Comparison of ENCODE assay signal across 13 cellular contexts in genomic region chr13:95221991-95222732, GRCh38.
A peak's percentile ranks its signal among the peaks of the same experiment; 100 is the strongest.
DNase-seq lines count a peak whose midpoint lies in the region; ATAC-seq, FAIRE-seq and TF ChIP-seq lines count a peak whose summit lies in the region.
"Had no signal": no experiment of that assay in that cellular context is flagged by ENCODE, and none has a peak within 500 bp of the region (broad histone marks: within the 10 kb centered on the region; RNA-seq: fewer than 3 reads in every experiment).

No MANE protein-coding gene starts in this region.

- no peaks in the 10 kb centered on the region for H4K20me1 ChIP-seq in GM12878 (ENCODE audit: control insufficient read depth, insufficient read depth)

- TF ChIP-seq EP300 in GM12878 (IDR thresholded peaks at IDR 0.05; ENCODE audit: borderline replicate concordance in 1 of 2, control insufficient read depth in 1 of 2, low read depth in 2 of 2, low read length in 2 of 2): no peak

- peaks cover 34% of the 10 kb centered on the region for H3K79me2 ChIP-seq in GM12878 (ENCODE audit: control insufficient read depth, insufficient read depth, low read length)

- no peak for TF ChIP-seq RAD21 in GM12878 (IDR thresholded peaks at IDR 0.05; ENCODE audit: insufficient read depth, low read depth, low read length)

- CTCF ChIA-PET in GM12878 (lab: Yijun Ruan, JAX): interaction anchor here (0.6 to 10.6 kb wide), 8 partner anchors 13 to 159 kb away, joined by 3 to 107 read pairs (median 8); partner anchors contain the start of gene ABCC4

- peak overlapping the region; percentile 49 for H3K4me2 ChIP-seq in GM12878 (ENCODE audit: control insufficient read depth, insufficient read depth)

- ATAC-seq in GM18502 (IDR thresholded peaks at IDR 0.05; ENCODE audit: poor library complexity, unreplicated experiment) (peak; percentile 52), GM19463 (IDR thresholded peaks at IDR 0.05; ENCODE audit: unreplicated experiment) (peak; percentile 73), HG03066 (IDR thresholded peaks at IDR 0.05; ENCODE audit: low read depth, unreplicated experiment) (peak; percentile 41), GM12878 (peak; percentile 61), left ventricle myocardium superior (no peak), HG02852 (IDR thresholded peaks at IDR 0.05; ENCODE audit: unreplicated experiment) (no peak)
- ATAC-seq: activated T-helper 17 cell treated with anti-CD3 and anti-CD28 coated beads, Interleukin-2, amount 50 U/mL, for 72 hours had no signal

- H3K9me3 ChIP-seq in GM12878 (replicated peaks; ENCODE audit: control insufficient read depth, insufficient read depth, low read length): no peaks in the 10 kb centered on the region; the same call in 2 of the 3 replicates
- H3K9me3 ChIP-seq: tibial nerve had no signal

- no peak overlapping the region for H3K9ac ChIP-seq in GM12878 (ENCODE audit: control insufficient read depth, insufficient read depth, low read length)

- H3K27me3 ChIP-seq in GM12878 (replicated peaks in 1 of 2; ENCODE audit: control insufficient read depth in 2 of 2, insufficient read depth in 2 of 2, low read length in 1 of 2): no peaks in the 10 kb centered on the region
- H3K27me3 ChIP-seq: tibial nerve had no signal

- H3K27ac ChIP-seq in GM12878 (ENCODE audit: control insufficient read depth, insufficient read depth) (peak overlapping the region; percentile 45), substantia nigra (ENCODE audit: low read depth, low read length, poor library complexity, severe bottlenecking) (no peak overlapping the region)
- H3K27ac ChIP-seq: tibial nerve had no signal

- H3K4me1 ChIP-seq in GM12878 (ENCODE audit: control insufficient read depth, insufficient read depth, low read length): peaks cover 24% of the 10 kb centered on the region

- DNase-seq in GM12878 (ENCODE audit: low read depth, low spot score) (no peak), left ventricle myocardium superior (no peak), substantia nigra (lab: John Stamatoyannopoulos, UW) (no peak)
- no peak for DNase-seq in activated naive CD4-positive, alpha-beta T cell treated with anti-CD3 and anti-CD28 coated beads, Interleukin-2, amount 50 U/mL, for 16 hours
- DNase-seq: erythroblast; NK-92 treated with Interleukin-12 subunit alpha and Interleukin-12 subunit beta, amount 100 ng/mL, for 24 hours had no signal

- peaks cover 2 to 13% of the 10 kb centered on the region in 2 experiments; a peak in 2 of 4 replicates for H3K36me3 ChIP-seq in GM12878 (ENCODE audit: control insufficient read depth in 2 of 2, insufficient read depth in 2 of 2, low read length in 1 of 2)
- H3K36me3 ChIP-seq: tibial nerve had no signal

- in situ Hi-C loops in GM12878 (cut with MboI): no loop called here

- intact Hi-C loops in GM12878 (cut with micrococcal nuclease; ENCODE audit: unreplicated experiment): no loop called here
- intact Hi-C loops in left ventricle myocardium superior (cut with micrococcal nuclease): no loop called here

- RAD21 ChIA-PET in GM12878 (lab: Charles Lee; ENCODE audit: unreplicated experiment): interaction anchor here (1.1 to 6.9 kb wide), 13 partner anchors 10 to 182 kb away, joined by 3 to 88 read pairs (median 7); partner anchors contain the start of gene ABCC4

- no peak overlapping the region for H2AFZ ChIP-seq in GM12878 (ENCODE audit: control insufficient read depth, low read depth, low read length)

- no peak for TF ChIP-seq POLR2A in GM12878 (IDR thresholded peaks at IDR 0.05; ENCODE audit: low read depth, low read length)

- POLR2A ChIA-PET in GM12878 (lab: Charles Lee): interaction anchor here (0.9 to 6.9 kb wide), 7 partner anchors 14 to 77 kb away, joined by 3 to 54 read pairs (median 5); partner anchors contain the start of gene ABCC4

- BruUV-seq in GM12878 (replicated peaks; lab: Mats Ljungman, UMichigan): no TSS peak

- SMC1A ChIA-PET in GM12878 (lab: Charles Lee; ENCODE audit: uncharacterized antibody, unreplicated experiment): interaction anchor here (0.6 to 8.3 kb wide), 19 partner anchors 10 to 166 kb away, joined by 3 to 129 read pairs (median 5); partner anchors contain the start of gene ABCC4

- peak overlapping the region; percentile 11; the same call in 1 of the 2 replicates for H3K4me3 ChIP-seq in GM12878
- H3K4me3 ChIP-seq: tibial nerve had no signal

- 66% methylated on average over 8 of the region's 8 CpGs for WGBS in GM12878 (ENCODE audit: insufficient coverage, insufficient replicate concordance, low lambda C conversion rate, missing lambda C conversion rate)

- no peak for TF ChIP-seq CTCF in GM12878 (IDR thresholded peaks at IDR 0.05 in 2 of 3, conservative IDR thresholded peaks at IDR 0.05 in 1 of 3; ENCODE audit: control insufficient read depth in 2 of 3, extremely low read depth in 1 of 3, insufficient read depth in 1 of 3, low read depth in 3 of 3, low read length in 3 of 3)

- FAIRE-seq in GM12878 (lab: Jason Lieb, UNC): no peak
- FAIRE-seq: bronchial epithelial cell had no signal

TF ChIP-seq in GM12878, 131 proteins besides CTCF, POLR2A, EP300 and RAD21:
- no peak for TF ChIP-seq NR2C2 (IDR thresholded peaks at IDR 0.05; ENCODE audit: borderline replicate concordance, control insufficient read depth, insufficient read length, low read depth)
- no peak for TF ChIP-seq RFX5 (IDR thresholded peaks at IDR 0.05; ENCODE audit: low read depth, low read length)
- peak; percentile 81 for TF ChIP-seq NR2F1 (conservative IDR thresholded peaks at IDR 0.05)
- TF ChIP-seq TAF1 (IDR thresholded peaks at IDR 0.05; ENCODE audit: borderline replicate concordance, low read depth, low read length): no peak
- TF ChIP-seq IKZF1 (conservative IDR thresholded peaks at IDR 0.05): 0 out of 2 replicates have a peak, but pooled peaks have one; percentile 22
- TF ChIP-seq MAX (IDR thresholded peaks at IDR 0.05; ENCODE audit: low read depth, low read length): no peak
- TF ChIP-seq E4F1 (IDR thresholded peaks at IDR 0.05; ENCODE audit: borderline replicate concordance, partially characterized antibody): no peak
- no peak for TF ChIP-seq CBX3 (IDR thresholded peaks at IDR 0.05; ENCODE audit: borderline replicate concordance, low read depth)
- no peak for TF ChIP-seq TCF7 (IDR thresholded peaks at IDR 0.05; ENCODE audit: borderline replicate concordance)
- no peak for TF ChIP-seq ZNF24 (IDR thresholded peaks at IDR 0.05)

Comparison
In these comparisons a context has a peak if more than half of its experiments do, and no peak if none do; other contexts are left out.
1. ATAC-seq: peak in GM18502 (single experiment), GM19463 (single experiment), HG03066 (single experiment) and GM12878 (single experiment); none in left ventricle myocardium superior (single experiment) and HG02852 (single experiment).